ENCODE assay signal across 1 cellular context in genomic region chr3:101512521-101513418, GRCh38.
TF ChIP-seq lines count a peak whose summit lies in the region.

A gene with protein sequence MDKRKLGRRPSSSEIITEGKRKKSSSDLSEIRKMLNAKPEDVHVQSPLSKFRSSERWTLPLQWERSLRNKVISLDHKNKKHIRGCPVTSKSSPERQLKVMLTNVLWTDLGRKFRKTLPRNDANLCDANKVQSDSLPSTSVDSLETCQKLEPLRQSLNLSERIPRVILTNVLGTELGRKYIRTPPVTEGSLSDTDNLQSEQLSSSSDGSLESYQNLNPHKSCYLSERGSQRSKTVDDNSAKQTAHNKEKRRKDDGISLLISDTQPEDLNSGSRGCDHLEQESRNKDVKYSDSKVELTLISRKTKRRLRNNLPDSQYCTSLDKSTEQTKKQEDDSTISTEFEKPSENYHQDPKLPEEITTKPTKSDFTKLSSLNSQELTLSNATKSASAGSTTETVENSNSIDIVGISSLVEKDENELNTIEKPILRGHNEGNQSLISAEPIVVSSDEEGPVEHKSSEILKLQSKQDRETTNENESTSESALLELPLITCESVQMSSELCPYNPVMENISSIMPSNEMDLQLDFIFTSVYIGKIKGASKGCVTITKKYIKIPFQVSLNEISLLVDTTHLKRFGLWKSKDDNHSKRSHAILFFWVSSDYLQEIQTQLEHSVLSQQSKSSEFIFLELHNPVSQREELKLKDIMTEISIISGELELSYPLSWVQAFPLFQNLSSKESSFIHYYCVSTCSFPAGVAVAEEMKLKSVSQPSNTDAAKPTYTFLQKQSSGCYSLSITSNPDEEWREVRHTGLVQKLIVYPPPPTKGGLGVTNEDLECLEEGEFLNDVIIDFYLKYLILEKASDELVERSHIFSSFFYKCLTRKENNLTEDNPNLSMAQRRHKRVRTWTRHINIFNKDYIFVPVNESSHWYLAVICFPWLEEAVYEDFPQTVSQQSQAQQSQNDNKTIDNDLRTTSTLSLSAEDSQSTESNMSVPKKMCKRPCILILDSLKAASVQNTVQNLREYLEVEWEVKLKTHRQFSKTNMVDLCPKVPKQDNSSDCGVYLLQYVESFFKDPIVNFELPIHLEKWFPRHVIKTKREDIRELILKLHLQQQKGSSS (minus strand): TSS chr3:101513212. CDS start chr3:101513130, 82 bp downstream.

TF ChIP-seq in HCT116, 20 proteins besides CTCF, POLR2A, EP300 and RAD21 (continued from another document):
- TF ChIP-seq EGR1 (IDR thresholded peaks at IDR 0.05; ENCODE audit: low read depth): peak; percentile 62
- TF ChIP-seq ELF1 (IDR thresholded peaks at IDR 0.05; ENCODE audit: borderline replicate concordance, low read depth): peak; percentile 30
- no peak for TF ChIP-seq FOSL1 (IDR thresholded peaks at IDR 0.05; ENCODE audit: low read depth)
- no peak for TF ChIP-seq SIN3A (IDR thresholded peaks at IDR 0.05; ENCODE audit: low read depth)
- TF ChIP-seq EZH2 (IDR thresholded peaks at IDR 0.05): no peak
- TF ChIP-seq SP1 (IDR thresholded peaks at IDR 0.05; ENCODE audit: low read depth): no peak
- peak; percentile 87 for TF ChIP-seq POLR2AphosphoS5 (IDR thresholded peaks at IDR 0.05; ENCODE audit: low read depth, low read length)
- TF ChIP-seq CBX3 (IDR thresholded peaks at IDR 0.05; ENCODE audit: low read depth): no peak
- peak; percentile 26 for TF ChIP-seq MAX (IDR thresholded peaks at IDR 0.05)
- TF ChIP-seq, protein P1, sequence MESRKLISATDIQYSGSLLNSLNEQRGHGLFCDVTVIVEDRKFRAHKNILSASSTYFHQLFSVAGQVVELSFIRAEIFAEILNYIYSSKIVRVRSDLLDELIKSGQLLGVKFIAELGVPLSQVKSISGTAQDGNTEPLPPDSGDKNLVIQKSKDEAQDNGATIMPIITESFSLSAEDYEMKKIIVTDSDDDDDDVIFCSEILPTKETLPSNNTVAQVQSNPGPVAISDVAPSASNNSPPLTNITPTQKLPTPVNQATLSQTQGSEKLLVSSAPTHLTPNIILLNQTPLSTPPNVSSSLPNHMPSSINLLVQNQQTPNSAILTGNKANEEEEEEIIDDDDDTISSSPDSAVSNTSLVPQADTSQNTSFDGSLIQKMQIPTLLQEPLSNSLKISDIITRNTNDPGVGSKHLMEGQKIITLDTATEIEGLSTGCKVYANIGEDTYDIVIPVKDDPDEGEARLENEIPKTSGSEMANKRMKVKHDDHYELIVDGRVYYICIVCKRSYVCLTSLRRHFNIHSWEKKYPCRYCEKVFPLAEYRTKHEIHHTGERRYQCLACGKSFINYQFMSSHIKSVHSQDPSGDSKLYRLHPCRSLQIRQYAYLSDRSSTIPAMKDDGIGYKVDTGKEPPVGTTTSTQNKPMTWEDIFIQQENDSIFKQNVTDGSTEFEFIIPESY (IDR thresholded peaks at IDR 0.05; ENCODE audit: extremely low read depth, insufficient replicate concordance, low read length): peak; percentile 58
- TF ChIP-seq YY1 (IDR thresholded peaks at IDR 0.05; ENCODE audit: extremely low read depth, insufficient replicate concordance, low read depth, low read length): peak; percentile 9
- peak; percentile 81 for TF ChIP-seq CEBPB (IDR thresholded peaks at IDR 0.05; ENCODE audit: low read depth)
- no peak for TF ChIP-seq REST (IDR thresholded peaks at IDR 0.05; ENCODE audit: low read depth)
